In genomic region chr15:71288348-71288955, GRCh38 we compare ENCODE assay signal across 20 cellular contexts.
"Had no signal": no experiment of that assay in that cellular context is flagged by ENCODE, and none has a peak within 500 bp of the region (broad histone marks: within the 10 kb centered on the region; RNA-seq: fewer than 3 reads in every experiment).

No MANE protein-coding gene starts in this region.

- ATAC-seq: activated T-cell treated with anti-CD3 and anti-CD28 coated beads, Interleukin-2, amount 50 U/mL, for 72 hours; effector memory CD8-positive, alpha-beta T cell; sciatic nerve; stimulated activated naive B cell treated with anti-CD40 and anti-IgM and Interleukin-4, amounts not matched to agents 10 μg/mL and 1 μg/mL and 100 μg/mL, for 72 hours had no signal

- H3K9me3 Mint-ChIP-seq: activated CD4-positive, alpha-beta memory T cell treated with anti-CD3 and anti-CD28 coated beads, Interleukin-2, amount 10 ng/mL, durations not matched to agents 7 days and 5 days; activated naive CD8-positive, alpha-beta T cell treated with anti-CD3 and anti-CD28 coated beads for 36 hours; effector memory CD8-positive, alpha-beta T cell; immature natural killer cell; stimulated activated naive B cell treated with anti-CD40 and anti-IgM and Interleukin-4, amounts not matched to agents 10 μg/mL and 1 μg/mL and 100 μg/mL, for 72 hours had no signal

- H3K27ac ChIP-seq: spleen, VCaP had no signal

- H3K36me3 Mint-ChIP-seq: activated naive CD8-positive, alpha-beta T cell treated with anti-CD3 and anti-CD28 coated beads for 36 hours; immature natural killer cell; stimulated activated naive B cell treated with anti-CD40 and anti-IgM and Interleukin-4, amounts not matched to agents 10 μg/mL and 1 μg/mL and 100 μg/mL, for 72 hours had no signal

- DNase-seq: activated CD4-positive, alpha-beta memory T cell treated with anti-CD3 and anti-CD28 coated beads, Interleukin-2, amount 10 ng/mL, durations not matched to agents 7 days and 5 days; activated CD8-positive, alpha-beta memory T cell treated with anti-CD3 and anti-CD28 coated beads, Interleukin-2, amount 50 U/mL, for 4 hours; activated gamma-delta T cell treated with Interleukin-2 at 50 U/mL for 16 hours; activated naive CD8-positive, alpha-beta T cell treated with anti-CD3 and anti-CD28 coated beads for 36 hours; activated T-cell treated with anti-CD3 and anti-CD28 coated beads, Interleukin-2, amount 50 U/mL, for 72 hours; aorta; central memory CD4-positive, alpha-beta T cell; cortex of kidney; effector memory CD8-positive, alpha-beta T cell; immature natural killer cell; mesendoderm; occipital lobe; spleen; stimulated activated CD4-positive, alpha-beta T cell treated with anti-CD3 and anti-CD28 coated beads, Interleukin-1b, Interleukin-23, amount 100 ng/mL, for 48 hours; stimulated activated naive B cell treated with anti-CD40 and anti-IgM and Interleukin-4, amounts not matched to agents 10 μg/mL and 1 μg/mL and 100 μg/mL, for 72 hours; T-helper 1 cell; trophoblast cell had no signal

- H3K4me3 Mint-ChIP-seq: activated CD4-positive, alpha-beta memory T cell treated with anti-CD3 and anti-CD28 coated beads, Interleukin-2, amount 10 ng/mL, durations not matched to agents 7 days and 5 days; activated naive CD8-positive, alpha-beta T cell treated with anti-CD3 and anti-CD28 coated beads for 36 hours; activated T-cell treated with anti-CD3 and anti-CD28 coated beads, Interleukin-2, amount 50 U/mL, for 72 hours; effector memory CD8-positive, alpha-beta T cell; immature natural killer cell; nephron; stimulated activated naive B cell treated with anti-CD40 and anti-IgM and Interleukin-4, amounts not matched to agents 10 μg/mL and 1 μg/mL and 100 μg/mL, for 72 hours had no signal

- H3K4me1 ChIP-seq: spleen had no signal

- H3K9me3 ChIP-seq: spleen had no signal

- H3K4me3 ChIP-seq: spleen had no signal

- H3K36me3 ChIP-seq: spleen had no signal

- H3K27ac Mint-ChIP-seq: activated CD4-positive, alpha-beta memory T cell treated with anti-CD3 and anti-CD28 coated beads, Interleukin-2, amount 10 ng/mL, durations not matched to agents 7 days and 5 days; activated naive CD8-positive, alpha-beta T cell treated with anti-CD3 and anti-CD28 coated beads for 36 hours; activated T-cell treated with anti-CD3 and anti-CD28 coated beads, Interleukin-2, amount 50 U/mL, for 72 hours; effector memory CD8-positive, alpha-beta T cell; immature natural killer cell; nephron; stimulated activated naive B cell treated with anti-CD40 and anti-IgM and Interleukin-4, amounts not matched to agents 10 μg/mL and 1 μg/mL and 100 μg/mL, for 72 hours had no signal

- H3K4me1 Mint-ChIP-seq: stimulated activated naive B cell treated with anti-CD40 and anti-IgM and Interleukin-4, amounts not matched to agents 10 μg/mL and 1 μg/mL and 100 μg/mL, for 72 hours had no signal
